20 cellular contexts compared by ENCODE assay signal in genomic region chr1:114330451-114330983, GRCh38.
DNase-seq lines count a peak whose midpoint lies in the region; ATAC-seq, FAIRE-seq and TF ChIP-seq lines count a peak whose summit lies in the region.
"Had no signal": no experiment of that assay in that cellular context is flagged by ENCODE, and none has a peak within 500 bp of the region (broad histone marks: within the 10 kb centered on the region; RNA-seq: fewer than 3 reads in every experiment).

No MANE protein-coding gene starts in this region.

- H3K4me1 Mint-ChIP-seq in CD8-positive, alpha-beta T cell (ENCODE audit: low read depth), result peaks cover 76% of the 10 kb centered on the region
- H3K4me1 Mint-ChIP-seq in T-cell, result peaks cover 69 to 73% (median 72%) of the 10 kb centered on the region in 3 donors
- peaks cover 35 to 70% (median 52%) of the 10 kb centered on the region in 7 donors for H3K4me1 Mint-ChIP-seq in naive thymus-derived CD4-positive, alpha-beta T cell
- H3K4me1 Mint-ChIP-seq: IgD-negative memory B cell had no signal

- H3K4me1 ChIP-seq in CD8-positive, alpha-beta T cell (ENCODE audit: insufficient read depth, low read length), result peaks cover 65% of the 10 kb centered on the region
- peaks cover 62 to 64% of the 10 kb centered on the region in 2 donors for H3K4me1 ChIP-seq in naive thymus-derived CD4-positive, alpha-beta T cell (ENCODE audit: control insufficient read depth in 2 of 2, insufficient read depth in 2 of 2, low read length in 2 of 2)
- H3K4me1 ChIP-seq in uterus, result no peaks in the 10 kb centered on the region
- H3K4me1 ChIP-seq: foreskin keratinocyte, left ventricle myocardium inferior, pancreas, upper lobe of left lung had no signal

- H3K27ac Mint-ChIP-seq in CD8-positive, alpha-beta T cell, result peak overlapping the region; percentile 85
- peak overlapping the region; percentile 74 to 76 for H3K27ac Mint-ChIP-seq in T-cell
- H3K27ac Mint-ChIP-seq in naive thymus-derived CD4-positive, alpha-beta T cell, result peak overlapping the region in 8 of 9 donors; percentile 22 to 94 (median 72)
- H3K27ac Mint-ChIP-seq: IgD-negative memory B cell had no signal

- no peaks in the 10 kb centered on the region for H3K9me3 Mint-ChIP-seq in CD8-positive, alpha-beta T cell
- no peaks in the 10 kb centered on the region for H3K9me3 Mint-ChIP-seq in T-cell
- H3K9me3 Mint-ChIP-seq in naive thymus-derived CD4-positive, alpha-beta T cell, result no peaks in the 10 kb centered on the region
- H3K9me3 Mint-ChIP-seq: IgD-negative memory B cell had no signal

- H3K27me3 Mint-ChIP-seq in CD8-positive, alpha-beta T cell (ENCODE audit: low read depth), result no peaks in the 10 kb centered on the region
- H3K27me3 Mint-ChIP-seq in T-cell, result peaks cover 0 to 2% of the 10 kb centered on the region in 2 donors
- H3K27me3 Mint-ChIP-seq in naive thymus-derived CD4-positive, alpha-beta T cell, result peaks cover 0 to 21% (median 0%) of the 10 kb centered on the region in 5 donors

- H3K36me3 ChIP-seq in CD8-positive, alpha-beta T cell (ENCODE audit: insufficient read depth, low read length), result no peaks in the 10 kb centered on the region
- no peaks in the 10 kb centered on the region for H3K36me3 ChIP-seq in naive thymus-derived CD4-positive, alpha-beta T cell (ENCODE audit: control insufficient read depth in 2 of 3, insufficient read depth in 3 of 3, low read length in 3 of 3)
- no peaks in the 10 kb centered on the region for H3K36me3 ChIP-seq in uterus
- H3K36me3 ChIP-seq: left ventricle myocardium inferior, pancreas, upper lobe of left lung had no signal

- TF ChIP-seq CTCF in CD8-positive, alpha-beta T cell (IDR thresholded peaks at IDR 0.05), result no peak
- no peak for TF ChIP-seq CTCF in uterus (IDR thresholded peaks at IDR 0.05)

- intact Hi-C loops in CD8-positive, alpha-beta T cell (cut with DNase I, micrococcal nuclease), result loop anchor here in 1 of 2 experiments (2.0 kb wide), 1 partner anchor 14 kb away; no protein-coding TSS in a partner anchor
- intact Hi-C loops in naive thymus-derived CD4-positive, alpha-beta T cell (cut with micrococcal nuclease), result loop anchor here in 1 of 2 donors (1.0 kb wide), 1 partner anchor 9 kb away; no protein-coding TSS in a partner anchor
- intact Hi-C loops in uterus (cut with DNase I; ENCODE audit: low total_unique reads), result no loop called here

- H3K27me3 ChIP-seq in CD8-positive, alpha-beta T cell (ENCODE audit: insufficient read depth, low read length), result no peaks in the 10 kb centered on the region
- H3K27me3 ChIP-seq in naive thymus-derived CD4-positive, alpha-beta T cell (ENCODE audit: control insufficient read depth in 2 of 2, insufficient read depth in 2 of 2, low read length in 2 of 2), result no peaks in the 10 kb centered on the region
- no peaks in the 10 kb centered on the region for H3K27me3 ChIP-seq in uterus
- H3K27me3 ChIP-seq: foreskin keratinocyte, pancreas, upper lobe of left lung had no signal

- no peaks in the 10 kb centered on the region for H3K36me3 Mint-ChIP-seq in CD8-positive, alpha-beta T cell
- H3K36me3 Mint-ChIP-seq in T-cell, result no peaks in the 10 kb centered on the region
- H3K36me3 Mint-ChIP-seq in naive thymus-derived CD4-positive, alpha-beta T cell, result peaks cover 0 to 2% (median 0%) of the 10 kb centered on the region in 5 donors
- H3K36me3 Mint-ChIP-seq: CD14-positive monocyte, IgD-negative memory B cell had no signal

- DNase-seq in NCI-H748 (lab: John Stamatoyannopoulos, UW; ENCODE audit: unreplicated experiment) (peak; percentile 20), NCI-H748 treated with DMSO at 0.1 percent for 48 hours (lab: John Stamatoyannopoulos, UW) (no peak), T-cell (peak in 26 of 34 experiments; percentile 15 to 55 (median 31)), GM12892 (ENCODE audit: insufficient read length) (no peak), kidney tubule cell (ENCODE audit: low spot score) (no peak), uterus (no peak)
- DNase-seq in CD8-positive, alpha-beta T cell, result peak in 5 of 7 experiments; percentile 23 to 70 (median 30)
- peak in 5 of 9 donors; percentile 36 to 60 (median 44) for DNase-seq in naive thymus-derived CD4-positive, alpha-beta T cell
- DNase-seq: activated T-cell treated with anti-CD3 and anti-CD28 coated beads, Interleukin-2, amount 50 U/mL, for 1 hour; foreskin keratinocyte; left ventricle myocardium inferior; NCI-H1105; NCI-H2171 treated with DMSO at 0.1 percent for 48 hours; pancreas; SIG-M5; upper lobe of left lung had no signal

- FAIRE-seq in GM12892 (lab: Jason Lieb, UNC), result no peak
- FAIRE-seq: A204.1, pancreas had no signal

- H3K4me3 Mint-ChIP-seq in CD8-positive, alpha-beta T cell, result peak overlapping the region; percentile 6
- peak overlapping the region in 1 of 3 donors; percentile 60 for H3K4me3 Mint-ChIP-seq in T-cell
- peak overlapping the region in 6 of 10 donors; percentile 14 to 72 (median 34) for H3K4me3 Mint-ChIP-seq in naive thymus-derived CD4-positive, alpha-beta T cell
- H3K4me3 Mint-ChIP-seq: CD14-positive monocyte, IgD-negative memory B cell had no signal

- no peak overlapping the region for H3K27ac ChIP-seq in CD8-positive, alpha-beta T cell (ENCODE audit: low read depth, low read length)
- H3K27ac ChIP-seq in naive thymus-derived CD4-positive, alpha-beta T cell (ENCODE audit: low read depth, low read length), result no peak overlapping the region
- H3K27ac ChIP-seq in uterus, result no peak overlapping the region
- H3K27ac ChIP-seq: foreskin keratinocyte, left ventricle myocardium inferior, pancreas, upper lobe of left lung had no signal

- POLR2A ChIA-PET in CD8-positive, alpha-beta T cell (lab: Charles Lee), result interaction anchor here (1.6 to 5.2 kb wide), 2 partner anchors 10 to 16 kb away, joined by 3 to 37 read pairs; no protein-coding TSS in a partner anchor
- POLR2A ChIA-PET in T-cell (lab: Charles Lee), result no interaction called here
- POLR2A ChIA-PET in naive thymus-derived CD4-positive, alpha-beta T cell (lab: Charles Lee), result interaction anchor here (1.3 to 6.9 kb wide), 3 partner anchors 8 to 39 kb away, joined by 3 to 37 read pairs (median 9); no protein-coding TSS in a partner anchor

- CTCF ChIA-PET in CD8-positive, alpha-beta T cell (lab: Charles Lee), result interaction anchor here (0.8 to 6.2 kb wide), 4 partner anchors 10 to 48 kb away, joined by 3 to 51 read pairs (median 14); no protein-coding TSS in a partner anchor
- CTCF ChIA-PET in T-cell (lab: Charles Lee), result interaction anchor here (0.5 to 1.4 kb wide), 2 partner anchors 23 to 170 kb away, joined by 3 to 5 read pairs; no protein-coding TSS in a partner anchor
- CTCF ChIA-PET in naive thymus-derived CD4-positive, alpha-beta T cell (lab: Charles Lee), result interaction anchor here (1.0 to 2.6 kb wide), 5 partner anchors 9 to 79 kb away, joined by 3 to 27 read pairs (median 6); no protein-coding TSS in a partner anchor

- TF ChIP-seq POLR2A in GM12892 (IDR thresholded peaks at IDR 0.05; ENCODE audit: low read depth, low read length) (no peak), uterus (IDR thresholded peaks at IDR 0.05) (no peak)

- H3K4me3 ChIP-seq in CD8-positive, alpha-beta T cell (ENCODE audit: low read depth, low read length), result no peak overlapping the region
- H3K4me3 ChIP-seq in naive thymus-derived CD4-positive, alpha-beta T cell (ENCODE audit: low read length), result no peak overlapping the region
- H3K4me3 ChIP-seq in uterus, result no peak overlapping the region
- H3K4me3 ChIP-seq: left ventricle myocardium inferior, pancreas, upper lobe of left lung had no signal

- H3K9me3 ChIP-seq in CD8-positive, alpha-beta T cell (ENCODE audit: low read length), result no peaks in the 10 kb centered on the region
- H3K9me3 ChIP-seq in naive thymus-derived CD4-positive, alpha-beta T cell (ENCODE audit: control insufficient read depth in 2 of 3, low read length in 3 of 3), result no peaks in the 10 kb centered on the region
- no peaks in the 10 kb centered on the region for H3K9me3 ChIP-seq in uterus
- H3K9me3 ChIP-seq: pancreas, upper lobe of left lung had no signal

- peak; percentile 80 for ATAC-seq in CD8-positive, alpha-beta T cell
- ATAC-seq in T-cell (replicated peaks in 1 of 4), result peak; percentile 50 to 87 (median 80)
- ATAC-seq in naive thymus-derived CD4-positive, alpha-beta T cell, result peak; percentile 80
- ATAC-seq: activated CD4-positive, CD25-positive, alpha-beta regulatory T cell treated with anti-CD3 and anti-CD28 coated beads, Interleukin-2, amount 50 U/mL, for 24 hours; foreskin keratinocyte; pancreas had no signal

Comparison
In these comparisons a context has a peak if more than half of its experiments do, and no peak if none do; other contexts are left out.
1. DNase-seq: peak in NCI-H748 (single experiment), CD8-positive, alpha-beta T cell (5 of 7), T-cell (26 of 34) and naive thymus-derived CD4-positive, alpha-beta T cell (5 of 9); none in NCI-H748 treated with DMSO at 0.1 percent for 48 hours (single experiment), GM12892 (single experiment), kidney tubule cell (single experiment) and uterus (0 of 2).
2. POLR2A ChIA-PET loops: an anchor here in CD8-positive, alpha-beta T cell (1.6 to 5.2 kb wide) and naive thymus-derived CD4-positive, alpha-beta T cell (1.3 to 6.9 kb wide); none called in T-cell.
3. Peak in every context shown above with its lines, with median percentiles within 50 percentile points of each other: ATAC-seq and H3K27ac Mint-ChIP-seq.